In the genomic region with DNA sequence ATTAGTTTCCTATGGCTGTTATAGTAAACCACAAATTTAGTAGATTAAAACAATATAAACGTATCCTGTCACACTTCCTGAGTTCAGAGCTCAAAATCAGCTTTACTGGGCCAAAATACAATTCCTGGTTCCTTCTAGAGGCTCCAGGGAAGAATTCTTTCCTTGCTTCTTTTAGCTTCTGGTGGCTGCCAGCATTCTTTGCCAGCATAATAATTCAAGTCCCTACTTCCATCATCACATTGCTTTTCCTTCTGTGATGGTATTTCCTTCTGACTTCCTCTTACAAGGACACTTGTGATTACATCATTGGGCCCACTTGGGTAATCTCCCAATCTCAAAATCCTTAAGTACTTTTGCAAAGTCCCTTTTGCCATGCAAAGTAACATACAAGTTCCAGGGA, we compare ENCODE assay signal across 15 cellular contexts. TPM values are rescaled to one million over a fixed set of nuclear protein-coding genes. Genes with fewer than 3 reads are reported as not detected.
DNase-seq lines count a peak whose midpoint lies in the region; ATAC-seq and TF ChIP-seq lines count a peak whose summit lies in the region.
"Had no signal": no experiment of that assay in that cellular context is flagged by ENCODE, and none has a peak within 500 bp of the region (broad histone marks: within the 10 kb centered on the region; RNA-seq: fewer than 3 reads in every experiment).

No MANE protein-coding gene starts in this region.

- H3K9me3 Mint-ChIP-seq in endodermal cell: no peaks in the 10 kb centered on the region

- ATAC-seq in left lung: peak; percentile 18
- ATAC-seq: body of pancreas had no signal

- no peak for TF ChIP-seq EP300 in suprapubic skin (IDR thresholded peaks at IDR 0.05)

- WGBS in suprapubic skin: 40% methylated on average over 1 of the region's 1 CpG
- WGBS in endodermal cell (ENCODE audit: insufficient coverage in 1 of 2, insufficient read length in 1 of 2), 2 experiments: 92 to 97% methylated on average over 1 of the region's 1 CpG

- no peaks in the 10 kb centered on the region for H3K4me1 Mint-ChIP-seq in endodermal cell
- H3K4me1 Mint-ChIP-seq: activated CD4-positive, alpha-beta T cell treated with anti-CD3 and anti-CD28 coated beads, Interleukin-2, amount 10 ng/mL, durations not matched to agents 24 days and 14 days had no signal

- H3K36me3 ChIP-seq in A673 (ENCODE audit: insufficient read depth, low read length, poor library complexity, severe bottlenecking) (peaks cover 16% of the 10 kb centered on the region), left lung (peaks cover 0 to 54% of the 10 kb centered on the region in 2 donors), suprapubic skin (peaks cover 27% of the 10 kb centered on the region), endodermal cell (ENCODE audit: control insufficient read depth, insufficient read depth, low read length) (peaks cover 42% of the 10 kb centered on the region)

- H3K9ac ChIP-seq in endodermal cell (ENCODE audit: extremely low read depth, low read length, poor library complexity, severe bottlenecking): no peak overlapping the region

- H3K4me3 ChIP-seq in A673 (ENCODE audit: low read depth, low read length, poor library complexity, severe bottlenecking) (no peak overlapping the region), left lung (no peak overlapping the region), suprapubic skin (no peak overlapping the region), endodermal cell (ENCODE audit: low read length) (no peak overlapping the region)
- H3K4me3 ChIP-seq: body of pancreas had no signal

- H3K4me1 ChIP-seq in A673 (ENCODE audit: insufficient read depth, low read length, poor library complexity, severe bottlenecking) (peaks cover 3% of the 10 kb centered on the region), left lung (peaks cover 0 to 11% of the 10 kb centered on the region in 2 donors), suprapubic skin (no peaks in the 10 kb centered on the region), endodermal cell (ENCODE audit: control insufficient read depth, insufficient read depth, low read length) (no peaks in the 10 kb centered on the region)
- H3K4me1 ChIP-seq: body of pancreas, Caco-2 had no signal

- H3K9me3 ChIP-seq in A673 (ENCODE audit: low read depth, low read length, poor library complexity, severe bottlenecking): no peaks in the 10 kb centered on the region
- no peaks in the 10 kb centered on the region for H3K9me3 ChIP-seq in left lung
- H3K9me3 ChIP-seq in suprapubic skin: no peaks in the 10 kb centered on the region
- no peaks in the 10 kb centered on the region for H3K9me3 ChIP-seq in endodermal cell (ENCODE audit: control insufficient read depth, low read length)
- H3K9me3 ChIP-seq: body of pancreas, Caco-2 had no signal

- intact Hi-C loops in A673 (cut with micrococcal nuclease; ENCODE audit: unreplicated experiment) (no loop called here), left lung (cut with DNase I) (no loop called here)

- TF ChIP-seq POLR2A in suprapubic skin (IDR thresholded peaks at IDR 0.05): no peak

- no peak overlapping the region for H3K4me3 Mint-ChIP-seq in endodermal cell
- H3K4me3 Mint-ChIP-seq: activated CD4-positive, alpha-beta T cell treated with anti-CD3 and anti-CD28 coated beads, Interleukin-2, amount 10 ng/mL, durations not matched to agents 24 days and 14 days had no signal

- no peaks in the 10 kb centered on the region for H3K27me3 Mint-ChIP-seq in endodermal cell (ENCODE audit: insufficient read depth)
- H3K27me3 Mint-ChIP-seq: activated CD4-positive, alpha-beta T cell treated with anti-CD3 and anti-CD28 coated beads, Interleukin-2, amount 10 ng/mL, durations not matched to agents 24 days and 14 days had no signal

- no peaks in the 10 kb centered on the region for H3K27me3 ChIP-seq in A673 (replicated peaks; ENCODE audit: insufficient read depth, low read depth, low read length, poor library complexity)
- no peaks in the 10 kb centered on the region for H3K27me3 ChIP-seq in left lung
- H3K27me3 ChIP-seq in suprapubic skin: no peaks in the 10 kb centered on the region
- no peaks in the 10 kb centered on the region for H3K27me3 ChIP-seq in endodermal cell (ENCODE audit: control insufficient read depth, insufficient read depth, low read length, poor library complexity, severe bottlenecking)
- H3K27me3 ChIP-seq: body of pancreas had no signal

- H3K36me3 Mint-ChIP-seq in endodermal cell (ENCODE audit: low read depth): peaks cover 43% of the 10 kb centered on the region

- H3K27ac ChIP-seq in A673 (ENCODE audit: low read depth, low read length, poor library complexity, severe bottlenecking) (no peak overlapping the region), left lung (peak overlapping the region in 1 of 2 donors; percentile 55), suprapubic skin (no peak overlapping the region), endodermal cell (ENCODE audit: low read depth, low read length) (no peak overlapping the region)
- H3K27ac ChIP-seq: body of pancreas had no signal

- no TSS peak for BruUV-seq in A673 (replicated peaks; lab: Mats Ljungman, UMichigan)

- peak; percentile 48 for DNase-seq in A673 (ENCODE audit: low spot score)
- peak; percentile 9 for DNase-seq in GM04504 (ENCODE audit: low read depth)
- peak; percentile 28 for DNase-seq in amniotic epithelial cell (ENCODE audit: low read depth)
- no peak for DNase-seq in left lung
- DNase-seq in suprapubic skin (ENCODE audit: low spot score in 2 of 2): no peak
- DNase-seq in NCI-H2081 (lab: John Stamatoyannopoulos, UW): no peak
- no peak for DNase-seq in endodermal cell
- DNase-seq in T1000 (lab: John Stamatoyannopoulos, UW): no peak
- DNase-seq: body of pancreas; Caco-2; glutamatergic neuron; NCI-H2029 treated with DMSO at 0.1 percent for 48 hours; RPMI8226; stimulated activated naive CD4-positive, alpha-beta T cell treated with Interleukin-2 at 50 U/mL for 16 hours had no signal

- POLR2A ChIA-PET in A673 (lab: Charles Lee; ENCODE audit: low non-redundant PET): no interaction called here

- TF ChIP-seq CTCF in A673 (conservative IDR thresholded peaks at IDR 0.05; ENCODE audit: low read depth, low read length) (no peak), left lung (IDR thresholded peaks at IDR 0.05) (no peak), suprapubic skin (IDR thresholded peaks at IDR 0.05) (no peak), endodermal cell (conservative IDR thresholded peaks at IDR 0.05) (no peak)

- H3K27ac Mint-ChIP-seq in endodermal cell: no peak overlapping the region
- H3K27ac Mint-ChIP-seq: activated CD4-positive, alpha-beta T cell treated with anti-CD3 and anti-CD28 coated beads, Interleukin-2, amount 10 ng/mL, durations not matched to agents 24 days and 14 days had no signal

- CTCF ChIA-PET in A673 (lab: Charles Lee): no interaction called here

RNA-seq across cellular contexts. Expression of gene MOB4, which starts 40.6 kb away (rescaled TPM):
- total RNA-seq in A673 (2021) (38.0 and 41.6 TPM in 2 replicates), left lung (10 to 100 TPM; 23.0 to 27.7 TPM), suprapubic skin (10 to 100 TPM; 17.8 to 30.4 (median 22.6) TPM), endodermal cell (10 to 100 TPM; 37.0 to 42.5 TPM)
- polyA plus RNA-seq in endodermal cell (2013, experiment 1 of 2): 56.3 TPM
- polyA plus RNA-seq in endodermal cell (2013, experiment 2 of 2): 54.3 TPM

RNA-seq across cellular contexts. Expression of gene HSPE1, which starts 56.3 kb away (rescaled TPM):
- total RNA-seq in A673 (2021) (296 and 356 TPM in 2 replicates), left lung (10 to 100 TPM; 90.5 to 96.7 TPM), suprapubic skin (10 to 100 TPM; 50.0 to 86.8 (median 75.9) TPM), endodermal cell (100 to 1,000 TPM; 198 to 218 TPM)
- polyA plus RNA-seq in endodermal cell (2013, experiment 1 of 2): 212 TPM
- polyA plus RNA-seq in endodermal cell (2013, experiment 2 of 2): 213 TPM

RNA-seq across cellular contexts. Expression of gene HSPD1, which starts 56.8 kb away (rescaled TPM):
- total RNA-seq in A673 (2021) (737 and 812 TPM in 2 replicates), left lung (100 to 1,000 TPM; 183 to 253 TPM), suprapubic skin (100 to 1,000 TPM in 3 of 4 donors, 10 to 100 TPM in 1; 86.9 to 148 (median 112) TPM), endodermal cell (100 to 1,000 TPM; 553 to 588 TPM)
- 377 TPM for polyA plus RNA-seq in endodermal cell (2013, experiment 1 of 2)
- polyA plus RNA-seq in endodermal cell (2013, experiment 2 of 2): 365 TPM

Comparison
In these comparisons a context has a peak if more than half of its experiments do, and no peak if none do; other contexts are left out.
1. DNase-seq: peak in A673 (single experiment), GM04504 (single experiment) and amniotic epithelial cell (single experiment); none in left lung (0 of 2), suprapubic skin (0 of 2), NCI-H2081 (0 of 2), endodermal cell (single experiment) and T1000 (single experiment).